In the genomic region with DNA sequence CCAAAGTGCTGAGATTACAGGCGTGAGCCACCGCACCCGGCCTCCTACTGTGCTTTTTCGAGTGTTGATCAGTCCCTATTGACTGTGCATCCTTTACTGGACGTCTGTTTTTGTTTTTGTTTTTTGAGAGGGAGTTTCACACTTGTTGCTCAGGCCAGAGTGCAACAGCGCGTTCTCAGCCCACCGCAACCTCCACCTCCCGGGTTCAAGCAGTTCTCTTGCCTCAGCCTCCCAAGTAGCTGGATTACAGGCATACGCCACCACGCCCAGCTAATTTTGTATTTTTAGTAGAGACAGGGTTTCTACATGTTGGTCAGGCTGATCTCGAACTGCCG, we compare ENCODE assay signal across 9 cellular contexts. TPM values are rescaled to one million over a fixed set of nuclear protein-coding genes. Genes with fewer than 3 reads are reported as not detected.
DNase-seq lines count a peak whose midpoint lies in the region; ATAC-seq, FAIRE-seq and TF ChIP-seq lines count a peak whose summit lies in the region.
"Not testable (repeated sequence)": the region's sequence is repeated elsewhere in the genome, so short reads cannot be mapped to it uniquely, and the experiment has no call there.
"Had no signal": no experiment of that assay in that cellular context is flagged by ENCODE, and none has a peak within 500 bp of the region (broad histone marks: within the 10 kb centered on the region; RNA-seq: fewer than 3 reads in every experiment).

No MANE protein-coding gene starts in this region.

- H3K27ac Mint-ChIP-seq in CD8-positive, alpha-beta T cell, result not testable (repeated sequence)
- H3K27ac Mint-ChIP-seq in T-helper 17 cell, result peak overlapping the region; percentile 83
- H3K27ac Mint-ChIP-seq in activated T-helper 2 cell treated with anti-CD3 and anti-CD28 coated beads, Interferon-gamma antibody, Interleukin-2, Interleukin-4, amounts not matched to agents 10 μg/mL and 5 μg/mL and 100 μg/mL, durations not matched to agents 14 hours and 24 hours and 36 hours, result peak overlapping the region; percentile 94
- peak overlapping the region; percentile 93 for H3K27ac Mint-ChIP-seq in dendritic cell treated with granulocyte-macrophage colony-stimulating factor and Interleukin-4, amounts not matched to agents 40 ng/mL and 50 ng/mL, for 4 days

- peaks cover 22% of the 10 kb centered on the region for H3K79me2 ChIP-seq in HepG2 (ENCODE audit: insufficient read depth, low read length)

- H4K20me1 ChIP-seq in HepG2 (ENCODE audit: insufficient read depth, low read length), result not testable (repeated sequence)

- POLR2A ChIA-PET in CD8-positive, alpha-beta T cell (lab: Charles Lee), result interaction anchor here (1.4 kb wide), 1 partner anchor 50 kb away, joined by 5 read pairs; no protein-coding TSS in a partner anchor
- POLR2A ChIA-PET in HepG2 (lab: Yijun Ruan, JAX), result interaction anchor here (0.6 to 1.7 kb wide), 4 partner anchors 12 to 406 kb away, joined by 3 to 9 read pairs (median 4); no protein-coding TSS in a partner anchor

- not testable (repeated sequence) for H3K27me3 Mint-ChIP-seq in CD8-positive, alpha-beta T cell (ENCODE audit: low read depth); T-helper 17 cell; activated T-helper 2 cell treated with anti-CD3 and anti-CD28 coated beads, Interferon-gamma antibody, Interleukin-2, Interleukin-4, amounts not matched to agents 10 μg/mL and 5 μg/mL and 100 μg/mL, durations not matched to agents 14 hours and 24 hours and 36 hours (ENCODE audit: low read depth); dendritic cell treated with granulocyte-macrophage colony-stimulating factor and Interleukin-4, amounts not matched to agents 40 ng/mL and 50 ng/mL, for 4 days

- not testable (repeated sequence) for H3K27me3 ChIP-seq in CD8-positive, alpha-beta T cell (ENCODE audit: insufficient read depth, low read length); HepG2 (ENCODE audit: control insufficient read depth in 1 of 2, insufficient read depth in 2 of 2, low read length in 2 of 2); psoas muscle (ENCODE audit: insufficient read depth in 3 of 3, low read length in 2 of 3); uterus

- FAIRE-seq in HepG2 (lab: Jason Lieb, UNC), result not testable (repeated sequence)

- H3K4me1 Mint-ChIP-seq in CD8-positive, alpha-beta T cell (ENCODE audit: low read depth), result peaks cover 41% of the 10 kb centered on the region
- peaks cover 22% of the 10 kb centered on the region for H3K4me1 Mint-ChIP-seq in T-helper 17 cell
- H3K4me1 Mint-ChIP-seq in activated T-helper 2 cell treated with anti-CD3 and anti-CD28 coated beads, Interferon-gamma antibody, Interleukin-2, Interleukin-4, amounts not matched to agents 10 μg/mL and 5 μg/mL and 100 μg/mL, durations not matched to agents 14 hours and 24 hours and 36 hours (ENCODE audit: low read depth), result peaks cover 37% of the 10 kb centered on the region
- peaks cover 38% of the 10 kb centered on the region for H3K4me1 Mint-ChIP-seq in dendritic cell treated with granulocyte-macrophage colony-stimulating factor and Interleukin-4, amounts not matched to agents 40 ng/mL and 50 ng/mL, for 4 days (ENCODE audit: low read depth)

- H3K9me3 ChIP-seq in CD8-positive, alpha-beta T cell (ENCODE audit: low read length); KOPT-K1 (ENCODE audit: insufficient read depth, low read length, poor library complexity, severe bottlenecking); T-helper 17 cell (ENCODE audit: control insufficient read depth, low read length, poor library complexity, severe bottlenecking); HepG2 (ENCODE audit: low read length); psoas muscle; uterus: not testable (repeated sequence)

- over 99% methylated on average over 13 of the region's 13 CpGs for WGBS in HepG2 (ENCODE audit: low lambda C conversion rate)
- WGBS in psoas muscle, 3 donors, result 92 to 95% (median 94%) methylated on average over 13 of the region's 13 CpGs

- DNase-seq in CD8-positive, alpha-beta T cell; T-helper 17 cell; activated T-helper 2 cell treated with anti-CD3 and anti-CD28 coated beads, Interferon-gamma antibody, Interleukin-2, Interleukin-4, amounts not matched to agents 10 μg/mL and 5 μg/mL and 100 μg/mL, durations not matched to agents 14 hours and 24 hours and 36 hours (ENCODE audit: low spot score); HepG2 (ENCODE audit: low spot score); psoas muscle; uterus: not testable (repeated sequence)

- not testable (repeated sequence) for TF ChIP-seq EP300 in HepG2 (IDR thresholded peaks at IDR 0.05; ENCODE audit: low read depth in 2 of 2, low read length in 2 of 2); HepG2 (CRISPR knock-in tag; IDR thresholded peaks at IDR 0.05; ENCODE audit: borderline replicate concordance)

- not testable (repeated sequence) for H3K36me3 ChIP-seq in CD8-positive, alpha-beta T cell (ENCODE audit: insufficient read depth, low read length); HepG2 (replicated peaks in 1 of 2; ENCODE audit: control insufficient read depth in 1 of 2, insufficient read depth in 2 of 2, low read length in 2 of 2); uterus
- H3K36me3 ChIP-seq in KOPT-K1 (ENCODE audit: insufficient read depth, low read length), result peaks cover 32% of the 10 kb centered on the region
- H3K36me3 ChIP-seq in psoas muscle (ENCODE audit: insufficient read depth in 1 of 2, low read depth in 1 of 2), result peaks cover 0 to 25% of the 10 kb centered on the region in 2 donors

- peak overlapping the region; percentile 12; the same call in 1 of the 2 replicates for H3K4me2 ChIP-seq in HepG2 (ENCODE audit: low read depth, low read length)

- H3K4me1 ChIP-seq in CD8-positive, alpha-beta T cell (ENCODE audit: insufficient read depth, low read length), result peaks cover 14% of the 10 kb centered on the region
- H3K4me1 ChIP-seq in HepG2 (ENCODE audit: insufficient read depth, low read length) (peaks cover 34% of the 10 kb centered on the region), psoas muscle (peaks cover 19% of the 10 kb centered on the region)
- not testable (repeated sequence) for H3K4me1 ChIP-seq in uterus

- TF ChIP-seq RAD21 in HepG2 (CRISPR knock-in tag; IDR thresholded peaks at IDR 0.05), result not testable (repeated sequence)

- not testable (repeated sequence) for H2AFZ ChIP-seq in HepG2 (ENCODE audit: low read length)

- H3K36me3 Mint-ChIP-seq in CD8-positive, alpha-beta T cell, result peaks cover 32% of the 10 kb centered on the region
- not testable (repeated sequence) for H3K36me3 Mint-ChIP-seq in T-helper 17 cell (ENCODE audit: low read depth)
- H3K36me3 Mint-ChIP-seq in activated T-helper 2 cell treated with anti-CD3 and anti-CD28 coated beads, Interferon-gamma antibody, Interleukin-2, Interleukin-4, amounts not matched to agents 10 μg/mL and 5 μg/mL and 100 μg/mL, durations not matched to agents 14 hours and 24 hours and 36 hours (ENCODE audit: low read depth), result peaks cover 66% of the 10 kb centered on the region
- peaks cover 32% of the 10 kb centered on the region for H3K36me3 Mint-ChIP-seq in dendritic cell treated with granulocyte-macrophage colony-stimulating factor and Interleukin-4, amounts not matched to agents 40 ng/mL and 50 ng/mL, for 4 days (ENCODE audit: low read depth)

- ATAC-seq in CD8-positive, alpha-beta T cell; T-helper 17 cell; HepG2; psoas muscle: not testable (repeated sequence)

- not testable (repeated sequence) for H3K9ac ChIP-seq in HepG2 (ENCODE audit: insufficient read depth, low read depth, low read length)

- H3K9me3 Mint-ChIP-seq in CD8-positive, alpha-beta T cell; activated T-helper 2 cell treated with anti-CD3 and anti-CD28 coated beads, Interferon-gamma antibody, Interleukin-2, Interleukin-4, amounts not matched to agents 10 μg/mL and 5 μg/mL and 100 μg/mL, durations not matched to agents 14 hours and 24 hours and 36 hours; dendritic cell treated with granulocyte-macrophage colony-stimulating factor and Interleukin-4, amounts not matched to agents 40 ng/mL and 50 ng/mL, for 4 days: not testable (repeated sequence)

- intact Hi-C loops in CD8-positive, alpha-beta T cell (cut with DNase I, micrococcal nuclease); uterus (cut with DNase I; ENCODE audit: low total_unique reads): not testable (repeated sequence)
- intact Hi-C loops in activated T-helper 2 cell treated with anti-CD3 and anti-CD28 coated beads, Interferon-gamma antibody, Interleukin-2, Interleukin-4, amounts not matched to agents 10 μg/mL and 5 μg/mL and 100 μg/mL, durations not matched to agents 14 hours and 24 hours and 36 hours (cut with micrococcal nuclease), result loop anchor here (10.0 kb wide), 2 partner anchors 197 to 1317 kb away; a partner anchor contains a TSS
- intact Hi-C loops in dendritic cell treated with granulocyte-macrophage colony-stimulating factor and Interleukin-4, amounts not matched to agents 40 ng/mL and 50 ng/mL, for 4 days (cut with micrococcal nuclease), result loop anchor here (10.0 kb wide), 1 partner anchor 53 kb away; no protein-coding TSS in a partner anchor
- intact Hi-C loops in HepG2 (cut with micrococcal nuclease; ENCODE audit: unreplicated experiment) (loop anchor here (2.0 kb wide), 1 partner anchor 81 kb away; a partner anchor contains a TSS), psoas muscle (cut with DNase I) (loop anchor here (5.0 kb wide), 3 partner anchors 36 to 79 kb away; a partner anchor contains a TSS)

- TF ChIP-seq POLR2A in HepG2 (IDR thresholded peaks at IDR 0.05; ENCODE audit: insufficient read depth in 1 of 2, low read depth in 2 of 2, low read length in 2 of 2); uterus (IDR thresholded peaks at IDR 0.05): not testable (repeated sequence)

- TF ChIP-seq CTCF in CD8-positive, alpha-beta T cell (IDR thresholded peaks at IDR 0.05); HepG2 (CRISPR knock-in tag; IDR thresholded peaks at IDR 0.05); psoas muscle (IDR thresholded peaks at IDR 0.05); uterus (IDR thresholded peaks at IDR 0.05): not testable (repeated sequence)

- peak overlapping the region; percentile 91 for H3K4me3 Mint-ChIP-seq in CD8-positive, alpha-beta T cell
- H3K4me3 Mint-ChIP-seq in T-helper 17 cell, result peak overlapping the region; percentile 91
- peak overlapping the region; percentile 95 for H3K4me3 Mint-ChIP-seq in activated T-helper 2 cell treated with anti-CD3 and anti-CD28 coated beads, Interferon-gamma antibody, Interleukin-2, Interleukin-4, amounts not matched to agents 10 μg/mL and 5 μg/mL and 100 μg/mL, durations not matched to agents 14 hours and 24 hours and 36 hours (ENCODE audit: low read depth)
- peak overlapping the region; percentile 85 for H3K4me3 Mint-ChIP-seq in dendritic cell treated with granulocyte-macrophage colony-stimulating factor and Interleukin-4, amounts not matched to agents 40 ng/mL and 50 ng/mL, for 4 days

- not testable (repeated sequence) for H3K4me3 ChIP-seq in CD8-positive, alpha-beta T cell (ENCODE audit: low read depth, low read length); uterus
- H3K4me3 ChIP-seq in HepG2 (replicated peaks in 1 of 3; ENCODE audit: insufficient read depth in 1 of 3, low read depth in 2 of 3, low read length in 3 of 3) (0 out of 6 replicates have a peak overlapping the region, but pooled peaks of 1 of the 3 experiments have one; percentile 87), psoas muscle (peak overlapping the region; percentile 76)

- CTCF ChIA-PET in CD8-positive, alpha-beta T cell (lab: Charles Lee), result interaction anchor here (0.8 kb wide), 1 partner anchor 35 kb away, joined by 3 read pairs; no protein-coding TSS in a partner anchor
- CTCF ChIA-PET in HepG2 (lab: Yijun Ruan, JAX; ENCODE audit: low intra/inter-chr PET ratio, low total read pairs), result not testable (repeated sequence)

- BruUV-seq in HepG2 (replicated peaks; lab: Mats Ljungman, UMichigan), result not testable (repeated sequence)

- H3K27ac ChIP-seq in CD8-positive, alpha-beta T cell (ENCODE audit: low read depth, low read length); HepG2 (ENCODE audit: extremely low read length, insufficient read depth, low read length): not testable (repeated sequence)
- H3K27ac ChIP-seq in KOPT-K1 (ENCODE audit: low read depth, low read length, poor library complexity, severe bottlenecking) (peak overlapping the region; percentile 96), psoas muscle (peak overlapping the region; percentile 94), uterus (peak overlapping the region; percentile 87 to 95)

- in situ Hi-C loops in HepG2 (cut with HindIII; ENCODE audit: extremely low pct_ligation_motif_present, low pct_unique_long_range_greater_than_20kb), result not testable (repeated sequence)

RNA-seq across cellular contexts. Expression of a gene that starts 1.4 kb away (rescaled TPM):
- total RNA-seq in CD8-positive, alpha-beta T cell, result 10 to 100 TPM in 1 of 2 experiments, 1 to 10 TPM in 1; 5.3 to 11.1 TPM
- 10 to 100 TPM; 11.1 to 13.9 TPM for total RNA-seq in T-helper 17 cell
- total RNA-seq in activated T-helper 2 cell treated with anti-CD3 and anti-CD28 coated beads, Interferon-gamma antibody, Interleukin-2, Interleukin-4, amounts not matched to agents 10 μg/mL and 5 μg/mL and 100 μg/mL, durations not matched to agents 14 hours and 24 hours and 36 hours, result 34.3 and 34.6 TPM in 2 replicates
- total RNA-seq in HepG2 (2016; rRNA removed; fragmentation: Illumina TruSeq; extraction: Trizol), result 13.0 and 14.0 TPM in 2 replicates
- 16.2 and 17.6 TPM in 2 replicates for total RNA-seq in HepG2 (2016; cell fraction: cytosol; rRNA removed; fragmentation: Illumina TruSeq; extraction: Trizol; ENCODE audit: low read depth)
- total RNA-seq in HepG2 (2016; cell fraction: insoluble cytoplasmic fraction; rRNA removed; fragmentation: Illumina TruSeq; extraction: Trizol), result 12.8 and 14.6 TPM in 2 replicates
- 9.2 and 10.7 TPM in 2 replicates for total RNA-seq in HepG2 (2016; cell fraction: membrane; rRNA removed; fragmentation: Illumina TruSeq; extraction: Trizol)
- total RNA-seq in HepG2 (2016; cell fraction: nucleus; rRNA removed; fragmentation: Illumina TruSeq; extraction: Trizol), result 14.0 and 16.9 TPM in 2 replicates
- polyA plus RNA-seq in HepG2 (2011; rRNA removed), result 5.8 and 8.0 TPM in 2 replicates
- 3.8 and 4.1 TPM in 2 replicates for polyA plus RNA-seq in HepG2 (2011; cell fraction: cytosol; rRNA removed)
- 16.7 and 17.1 TPM in 2 replicates for polyA plus RNA-seq in HepG2 (2011; cell fraction: nucleus; rRNA removed)
- polyA plus RNA-seq in HepG2 (2012), result 6.0 and 10.9 TPM in 2 replicates
- polyA plus RNA-seq in HepG2 (2016; cell fraction: cytosol; fragmentation: Illumina TruSeq; extraction: Trizol; ENCODE audit: low read depth), result 1.7 and 2.1 TPM in 2 replicates
- polyA plus RNA-seq in HepG2 (2016; cell fraction: insoluble cytoplasmic fraction; fragmentation: Illumina TruSeq; extraction: Trizol; ENCODE audit: low read depth), result 10.1 and 10.8 TPM in 2 replicates
- 3.2 and 3.3 TPM in 2 replicates for polyA plus RNA-seq in HepG2 (2016; cell fraction: membrane; fragmentation: Illumina TruSeq; extraction: Trizol; ENCODE audit: low read depth)
- 22.7 and 24.8 TPM in 2 replicates for polyA plus RNA-seq in HepG2 (2016; cell fraction: nucleus; fragmentation: Illumina TruSeq; extraction: Trizol; ENCODE audit: insufficient read depth, low read depth)
- 12.8 and 44.5 TPM in 2 replicates for polyA minus RNA-seq in HepG2 (2011; rRNA and poly(A)+ RNA removed; ENCODE audit: low replicate concordance)
- 3.3 and 5.7 TPM in 2 replicates for polyA minus RNA-seq in HepG2 (2011; cell fraction: cytosol; rRNA and poly(A)+ RNA removed)
- polyA minus RNA-seq in HepG2 (2011; cell fraction: nucleus; rRNA and poly(A)+ RNA removed), result 35.1 and 38.5 TPM in 2 replicates
- 10 to 100 TPM in 3 of 4 donors, 1 to 10 TPM in 1; 9.4 to 23.7 (median 17.4) TPM for total RNA-seq in psoas muscle
- 10 to 100 TPM in 2 of 3 donors, 1 to 10 TPM in 1; 8.5 to 11.3 (median 10.6) TPM for polyA plus RNA-seq in psoas muscle
- total RNA-seq in uterus, result 10 to 100 TPM; 13.8 to 40.8 (median 22.0) TPM

RNA-seq across cellular contexts. Expression of a gene that starts 1.5 kb away (rescaled TPM):
- 10 to 100 TPM; 30.7 to 34.2 TPM for total RNA-seq in CD8-positive, alpha-beta T cell
- total RNA-seq in T-helper 17 cell (10 to 100 TPM; 27.7 to 34.2 TPM), HepG2 (2016; rRNA removed; fragmentation: Illumina TruSeq; extraction: Trizol) (47.2 and 66.3 TPM in 2 replicates), psoas muscle (10 to 100 TPM; 21.5 to 42.6 (median 35.7) TPM), uterus (10 to 100 TPM in 3 of 4 donors, 1 to 10 TPM in 1; 4.7 to 75.1 (median 41.9) TPM)
- 109 and 110 TPM in 2 replicates for total RNA-seq in activated T-helper 2 cell treated with anti-CD3 and anti-CD28 coated beads, Interferon-gamma antibody, Interleukin-2, Interleukin-4, amounts not matched to agents 10 μg/mL and 5 μg/mL and 100 μg/mL, durations not matched to agents 14 hours and 24 hours and 36 hours
- total RNA-seq in HepG2 (2016; cell fraction: cytosol; rRNA removed; fragmentation: Illumina TruSeq; extraction: Trizol; ENCODE audit: low read depth), result 22.2 and 23.4 TPM in 2 replicates
- 47.1 and 54.7 TPM in 2 replicates for total RNA-seq in HepG2 (2016; cell fraction: insoluble cytoplasmic fraction; rRNA removed; fragmentation: Illumina TruSeq; extraction: Trizol)
- 23.7 and 24.5 TPM in 2 replicates for total RNA-seq in HepG2 (2016; cell fraction: membrane; rRNA removed; fragmentation: Illumina TruSeq; extraction: Trizol)
- 104 and 116 TPM in 2 replicates for total RNA-seq in HepG2 (2016; cell fraction: nucleus; rRNA removed; fragmentation: Illumina TruSeq; extraction: Trizol)
- polyA plus RNA-seq in HepG2 (2011; rRNA removed) (39.2 and 41.7 TPM in 2 replicates), psoas muscle (10 to 100 TPM in 2 of 3 donors, 1 to 10 TPM in 1; 7.2 to 13.4 (median 12.1) TPM)
- 21.4 and 33.5 TPM in 2 replicates for polyA plus RNA-seq in HepG2 (2011; cell fraction: cytosol; rRNA removed)
- polyA plus RNA-seq in HepG2 (2011; cell fraction: nucleus; rRNA removed), result 41.1 and 52.5 TPM in 2 replicates
- polyA plus RNA-seq in HepG2 (2012), result 33.4 and 43.9 TPM in 2 replicates
- 16.6 and 18.4 TPM in 2 replicates for polyA plus RNA-seq in HepG2 (2016; cell fraction: cytosol; fragmentation: Illumina TruSeq; extraction: Trizol; ENCODE audit: low read depth)
- polyA plus RNA-seq in HepG2 (2016; cell fraction: insoluble cytoplasmic fraction; fragmentation: Illumina TruSeq; extraction: Trizol; ENCODE audit: low read depth), result 45.2 and 51.9 TPM in 2 replicates
- polyA plus RNA-seq in HepG2 (2016; cell fraction: membrane; fragmentation: Illumina TruSeq; extraction: Trizol; ENCODE audit: low read depth), result 16.1 and 16.7 TPM in 2 replicates
- 95.1 and 97.4 TPM in 2 replicates for polyA plus RNA-seq in HepG2 (2016; cell fraction: nucleus; fragmentation: Illumina TruSeq; extraction: Trizol; ENCODE audit: insufficient read depth, low read depth)
- 221 and 344 TPM in 2 replicates for polyA minus RNA-seq in HepG2 (2011; rRNA and poly(A)+ RNA removed; ENCODE audit: low replicate concordance)
- 81.0 and 94.9 TPM in 2 replicates for polyA minus RNA-seq in HepG2 (2011; cell fraction: cytosol; rRNA and poly(A)+ RNA removed)
- 194 and 291 TPM in 2 replicates for polyA minus RNA-seq in HepG2 (2011; cell fraction: nucleus; rRNA and poly(A)+ RNA removed)

RNA-seq across cellular contexts. Expression of a gene that starts 32.3 kb away (rescaled TPM):
- not detected for total RNA-seq in CD8-positive, alpha-beta T cell
- not detected for total RNA-seq in T-helper 17 cell
- not detected in 2 replicates for total RNA-seq in activated T-helper 2 cell treated with anti-CD3 and anti-CD28 coated beads, Interferon-gamma antibody, Interleukin-2, Interleukin-4, amounts not matched to agents 10 μg/mL and 5 μg/mL and 100 μg/mL, durations not matched to agents 14 hours and 24 hours and 36 hours
- not detected in 2 replicates for total RNA-seq in HepG2 (2016; rRNA removed; fragmentation: Illumina TruSeq; extraction: Trizol)
- not detected in 2 replicates for total RNA-seq in HepG2 (2016; cell fraction: cytosol; rRNA removed; fragmentation: Illumina TruSeq; extraction: Trizol; ENCODE audit: low read depth)
- not detected in 2 replicates for total RNA-seq in HepG2 (2016; cell fraction: insoluble cytoplasmic fraction; rRNA removed; fragmentation: Illumina TruSeq; extraction: Trizol)
- total RNA-seq in HepG2 (2016; cell fraction: membrane; rRNA removed; fragmentation: Illumina TruSeq; extraction: Trizol), result not detected in 2 replicates
- total RNA-seq in HepG2 (2016; cell fraction: nucleus; rRNA removed; fragmentation: Illumina TruSeq; extraction: Trizol), result not detected in 2 replicates
- not detected in 2 replicates for polyA plus RNA-seq in HepG2 (2011; rRNA removed)
- not detected in 2 replicates for polyA plus RNA-seq in HepG2 (2011; cell fraction: cytosol; rRNA removed)
- polyA plus RNA-seq in HepG2 (2011; cell fraction: nucleus; rRNA removed), result not detected in 2 replicates
- polyA plus RNA-seq in HepG2 (2012), result 0.08 TPM in 1 of 2 replicates, not detected in the other
- polyA plus RNA-seq in HepG2 (2016; cell fraction: cytosol; fragmentation: Illumina TruSeq; extraction: Trizol; ENCODE audit: low read depth), result not detected in 2 replicates
- polyA plus RNA-seq in HepG2 (2016; cell fraction: insoluble cytoplasmic fraction; fragmentation: Illumina TruSeq; extraction: Trizol; ENCODE audit: low read depth), result not detected in 2 replicates
- not detected in 2 replicates for polyA plus RNA-seq in HepG2 (2016; cell fraction: membrane; fragmentation: Illumina TruSeq; extraction: Trizol; ENCODE audit: low read depth)
- not detected in 2 replicates for polyA plus RNA-seq in HepG2 (2016; cell fraction: nucleus; fragmentation: Illumina TruSeq; extraction: Trizol; ENCODE audit: insufficient read depth, low read depth)
- polyA minus RNA-seq in HepG2 (2011; rRNA and poly(A)+ RNA removed; ENCODE audit: low replicate concordance), result not detected in 2 replicates
- polyA minus RNA-seq in HepG2 (2011; cell fraction: cytosol; rRNA and poly(A)+ RNA removed), result not detected in 2 replicates
- polyA minus RNA-seq in HepG2 (2011; cell fraction: nucleus; rRNA and poly(A)+ RNA removed), result not detected in 2 replicates
- not detected for total RNA-seq in psoas muscle
- polyA plus RNA-seq in psoas muscle, result under 1 TPM in 1 of 3 donors, not detected in 2; 0.06 TPM
- total RNA-seq in uterus, result not detected
- total RNA-seq: mucosa of gallbladder had no signal
